In the genomic region with DNA sequence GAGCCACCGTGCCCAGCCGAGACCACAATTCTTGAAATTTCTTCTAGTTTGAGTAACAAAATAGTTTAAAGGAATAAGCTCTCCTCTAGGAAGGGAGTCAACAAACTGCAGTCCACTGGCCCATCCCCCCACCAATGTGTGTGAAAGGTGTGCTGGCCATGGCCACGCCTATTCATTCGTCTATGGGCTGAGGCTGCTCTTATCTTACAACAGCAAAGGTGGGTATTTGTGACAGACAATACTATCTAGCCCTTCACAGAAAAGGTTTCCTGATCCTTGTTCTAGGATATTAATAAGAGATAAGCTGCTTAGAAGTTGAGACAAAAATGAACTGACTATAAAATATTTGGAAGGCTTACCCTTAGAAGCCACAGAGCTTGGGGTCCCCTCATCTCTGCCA, we compare ENCODE assay signal across 29 cellular contexts. TPM values are rescaled to one million over a fixed set of nuclear protein-coding genes. Genes with fewer than 3 reads are reported as not detected.
"Had no signal": no experiment of that assay in that cellular context is flagged by ENCODE, and none has a peak within 500 bp of the region (broad histone marks: within the 10 kb centered on the region; RNA-seq: fewer than 3 reads in every experiment).

No MANE protein-coding gene starts in this region.

- H3K4me1 ChIP-seq: stomach, suprapubic skin, testis, thyroid gland, tibial artery, transverse colon, upper lobe of left lung, upper lobe of right lung, uterus, vagina had no signal

- H3K27me3 ChIP-seq: suprapubic skin, testis, thyroid gland, tibial artery, tibial nerve, transverse colon, upper lobe of left lung, upper lobe of right lung, uterus, vagina had no signal

- H3K36me3 ChIP-seq: stomach, suprapubic skin, thoracic aorta, thyroid gland, tibial artery, tibial nerve, transverse colon, upper lobe of left lung, upper lobe of right lung, uterus, vagina had no signal

- ATAC-seq: stimulated activated effector memory CD8-positive, alpha-beta T cell treated with anti-CD3 and anti-CD28 coated beads, Interleukin-12 subunit alpha, Interleukin-12 subunit beta, amount 100 ng/mL, for 72 hours; stimulated activated memory B cell treated with anti-CD40 and anti-IgM and Interleukin-4, amounts not matched to agents 10 μg/mL and 1 μg/mL and 100 μg/mL, for 72 hours; stimulated activated naive B cell treated with anti-CD40 and anti-IgM and Interleukin-4, amounts not matched to agents 10 μg/mL and 1 μg/mL and 100 μg/mL, for 72 hours; stimulated activated naive CD8-positive, alpha-beta T cell treated with anti-CD3 and anti-CD28 coated beads, Interleukin-15, amount 100 ng/mL, for 72 hours; stimulated activated naive CD8-positive, alpha-beta T cell treated with anti-CD3 and anti-CD28 coated beads, Interleukin-15, Interleukin-2, amounts not matched to agents 100 U/mL and 50 U/mL, for 24 hours; upper lobe of right lung had no signal

- FAIRE-seq: urothelium cell line had no signal

- H3K4me3 ChIP-seq: stomach, suprapubic skin, testis, thoracic aorta, thyroid gland, tibial artery, tibial nerve, transverse colon, upper lobe of left lung, upper lobe of right lung, uterus, vagina had no signal

- H3K9me3 ChIP-seq: suprapubic skin, testis, thoracic aorta, thyroid gland, tibial nerve, transverse colon, upper lobe of left lung, upper lobe of right lung, uterus, vagina had no signal

- H3K27ac ChIP-seq: stomach, suprapubic skin, testis, thoracic aorta, thyroid gland, tibial artery, tibial nerve, transverse colon, upper lobe of left lung, upper lobe of right lung, uterus, vagina had no signal

- DNase-seq: stimulated activated CD4-positive, alpha-beta T cell treated with anti-CD3 and anti-CD28 coated beads, Interleukin-2, amount 100 ng/mL, for 48 hours; stimulated activated CD4-positive, alpha-beta T cell treated with anti-CD3 and anti-CD28 coated beads, Interleukin-4, amount 100 ng/mL, for 1 hour; stimulated activated CD4-positive, alpha-beta T cell treated with anti-CD3 and anti-CD28 coated beads, Interleukin-4, amount 100 ng/mL, for 24 hours; stimulated activated CD4-positive, alpha-beta T cell treated with anti-CD3 and anti-CD28 coated beads, Interleukin-4, amount 100 ng/mL, for 4 hours; stimulated activated CD8-positive, alpha-beta memory T cell treated with anti-CD3 and anti-CD28 coated beads, Interleukin-4, amount 100 ng/mL, for 48 hours; stimulated activated naive B cell treated with anti-CD40 and anti-IgM and Interleukin-4, amounts not matched to agents 10 μg/mL and 1 μg/mL and 100 μg/mL, for 72 hours; stimulated activated naive CD4-positive, alpha-beta T cell; stimulated activated naive CD4-positive, alpha-beta T cell treated with Interleukin-2 at 50 U/mL for 16 hours; stimulated activated naive CD8-positive, alpha-beta T cell treated with anti-CD3 and anti-CD28 coated beads, Interleukin-15, amount 100 ng/mL, for 72 hours; stimulated activated naive CD8-positive, alpha-beta T cell treated with anti-CD3 and anti-CD28 coated beads, Interleukin-15, Interleukin-2, amounts not matched to agents 100 U/mL and 50 U/mL, for 24 hours; stomach; substantia nigra; testis; thyroid gland; tibial artery; transverse colon; upper lobe of left lung; upper lobe of right lung; uterus had no signal

RNA-seq across cellular contexts. Expression of a gene that starts 41.2 kb away (rescaled TPM):
- total RNA-seq: stomach, subcutaneous adipose tissue, suprapubic skin, thoracic aorta, transverse colon, upper lobe of right lung, ureter, urinary bladder, uterus, vagina had no signal
- polyA plus RNA-seq: urinary bladder had no signal
